ENCODE assay signal across 1 cellular context in genomic region chr2:130759906-130760753, GRCh38.
TF ChIP-seq lines count a peak whose summit lies in the region.

No MANE protein-coding gene starts in this region.

TF ChIP-seq in IMR-90, 13 proteins besides CTCF, POLR2A, EP300 and RAD21:
- TF ChIP-seq NFE2L2 (IDR thresholded peaks at IDR 0.05; ENCODE audit: low read depth, low read length), result no peak
- no peak for TF ChIP-seq RCOR1 (IDR thresholded peaks at IDR 0.05; ENCODE audit: insufficient replicate concordance, low read length)
- TF ChIP-seq, protein P1, sequence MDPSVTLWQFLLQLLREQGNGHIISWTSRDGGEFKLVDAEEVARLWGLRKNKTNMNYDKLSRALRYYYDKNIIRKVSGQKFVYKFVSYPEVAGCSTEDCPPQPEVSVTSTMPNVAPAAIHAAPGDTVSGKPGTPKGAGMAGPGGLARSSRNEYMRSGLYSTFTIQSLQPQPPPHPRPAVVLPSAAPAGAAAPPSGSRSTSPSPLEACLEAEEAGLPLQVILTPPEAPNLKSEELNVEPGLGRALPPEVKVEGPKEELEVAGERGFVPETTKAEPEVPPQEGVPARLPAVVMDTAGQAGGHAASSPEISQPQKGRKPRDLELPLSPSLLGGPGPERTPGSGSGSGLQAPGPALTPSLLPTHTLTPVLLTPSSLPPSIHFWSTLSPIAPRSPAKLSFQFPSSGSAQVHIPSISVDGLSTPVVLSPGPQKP (IDR thresholded peaks at IDR 0.05; ENCODE audit: borderline replicate concordance, low read depth, low read length), result no peak
- TF ChIP-seq MAZ (IDR thresholded peaks at IDR 0.05; ENCODE audit: borderline replicate concordance, low read depth, low read length), result no peak
- no peak for TF ChIP-seq MXI1 (IDR thresholded peaks at IDR 0.05; ENCODE audit: borderline replicate concordance, low read depth, low read length)
